Comparison of ENCODE assay signal across 17 cellular contexts in genomic region chr12:68796399-68796798, GRCh38. TPM values are rescaled to one million over a fixed set of nuclear protein-coding genes. Genes with fewer than 3 reads are reported as not detected.
DNase-seq lines count a peak whose midpoint lies in the region; ATAC-seq and TF ChIP-seq lines count a peak whose summit lies in the region.
"Had no signal": no experiment of that assay in that cellular context is flagged by ENCODE, and none has a peak within 500 bp of the region (broad histone marks: within the 10 kb centered on the region; RNA-seq: fewer than 3 reads in every experiment).

No MANE protein-coding gene starts in this region.

- CTCF ChIA-PET in T-cell (lab: Charles Lee), result interaction anchor here in 1 of 2 donors (1.0 kb wide), 1 partner anchor 9 kb away, joined by 4 read pairs; no protein-coding TSS in a partner anchor

- H3K36me3 Mint-ChIP-seq in T-cell, result no peaks in the 10 kb centered on the region
- H3K36me3 Mint-ChIP-seq: CD8-positive, alpha-beta T cell; IgD-negative memory B cell had no signal

- no peaks in the 10 kb centered on the region for H3K9me3 ChIP-seq in right atrium auricular region

- H3K27me3 ChIP-seq in right atrium auricular region, result no peaks in the 10 kb centered on the region
- H3K27me3 ChIP-seq: BLaER1 treated with 17β-estradiol and CSF1 and Interleukin-3, amounts not matched to agents 10 nM and 100 nM had no signal

- H3K4me1 ChIP-seq in right atrium auricular region, result no peaks in the 10 kb centered on the region

- intact Hi-C loops in left cardiac atrium (cut with DNase I), result no loop called here

- H3K4me1 Mint-ChIP-seq in T-cell, result peaks cover 0 to 5% (median 0%) of the 10 kb centered on the region in 3 donors
- H3K4me1 Mint-ChIP-seq: B cell had no signal

- peak; percentile 38 for DNase-seq in right atrium auricular region (ENCODE audit: low spot score)
- no peak for DNase-seq in left cardiac atrium
- peak; percentile 22 for DNase-seq in LHCN-M2 (ENCODE audit: low read depth)
- peak; percentile 42 for DNase-seq in myocyte (ENCODE audit: low read depth)
- no peak for DNase-seq in T-cell
- DNase-seq in HuH-7.5 (ENCODE audit: low spot score), result no peak
- DNase-seq in COR-L47 (lab: John Stamatoyannopoulos, UW), result no peak
- DNase-seq: CD8-positive, alpha-beta T cell; DMS 273 treated with DMSO at 0.1 percent for 48 hours; DMS53; DND-41; EL; H9 had no signal

- H3K9me3 Mint-ChIP-seq in T-cell, result no peaks in the 10 kb centered on the region
- H3K9me3 Mint-ChIP-seq: CD8-positive, alpha-beta T cell; H9; IgD-negative memory B cell had no signal

- no peak for ATAC-seq in left cardiac atrium
- no peak for ATAC-seq in T-cell (replicated peaks in 1 of 4)
- ATAC-seq: CD8-positive, alpha-beta T cell had no signal

- no peak overlapping the region for H3K4me3 ChIP-seq in right atrium auricular region
- H3K4me3 ChIP-seq: BLaER1 treated with 17β-estradiol and CSF1 and Interleukin-3, amounts not matched to agents 10 nM and 100 nM had no signal

- no peak overlapping the region for H3K4me3 Mint-ChIP-seq in T-cell
- H3K4me3 Mint-ChIP-seq: B cell; CD8-positive, alpha-beta T cell; H9; IgD-negative memory B cell had no signal

- H3K36me3 ChIP-seq in right atrium auricular region, result no peaks in the 10 kb centered on the region

- H3K27ac ChIP-seq in right atrium auricular region, result no peak overlapping the region
- H3K27ac ChIP-seq: BLaER1 treated with 17β-estradiol and CSF1 and Interleukin-3, amounts not matched to agents 10 nM and 100 nM; HL-60 had no signal

- POLR2A ChIA-PET in T-cell (lab: Charles Lee), result no interaction called here

- TF ChIP-seq CTCF in right atrium auricular region (IDR thresholded peaks at IDR 0.05), result no peak

- H3K27me3 Mint-ChIP-seq in T-cell, result no peaks in the 10 kb centered on the region
- H3K27me3 Mint-ChIP-seq: B cell, IgD-negative memory B cell had no signal

- no peak overlapping the region for H3K27ac Mint-ChIP-seq in T-cell
- H3K27ac Mint-ChIP-seq: B cell; CD8-positive, alpha-beta T cell; H9; IgD-negative memory B cell had no signal

RNA-seq across cellular contexts. Expression of gene MDM2, which starts 11.6 kb away (rescaled TPM):
- 10 to 100 TPM; 36.0 to 36.6 TPM for total RNA-seq in right atrium auricular region
- 10 to 100 TPM; 42.4 to 59.8 TPM for total RNA-seq in left cardiac atrium
- total RNA-seq in LHCN-M2 (2014; rRNA removed), result 113 and 119 TPM in 2 replicates
- polyA plus RNA-seq in LHCN-M2 (2012), result 30.6 TPM
- 125 and 132 TPM in 2 replicates for total RNA-seq in myocyte
- polyA plus RNA-seq in myocyte (2012), result 43.8 TPM
- 10 to 100 TPM; 75.3 to 96.6 (median 84.4) TPM for total RNA-seq in T-cell

RNA-seq across cellular contexts. Expression of gene SLC35E3, which starts 50.4 kb away (rescaled TPM):
- total RNA-seq in right atrium auricular region (1 to 10 TPM; 2.3 to 3.1 TPM), left cardiac atrium (1 to 10 TPM; 5.2 to 7.1 TPM), LHCN-M2 (2014; rRNA removed) (2.1 and 5.2 TPM in 2 replicates), myocyte (3.0 and 4.2 TPM in 2 replicates), T-cell (10 to 100 TPM in 2 of 5 donors, 1 to 10 TPM in 3; 6.4 to 10.8 (median 9.7) TPM)
- polyA plus RNA-seq in LHCN-M2 (2012), result 6.8 TPM
- polyA plus RNA-seq in myocyte (2012), result 12.9 TPM

Comparison
In these comparisons a context has a peak if more than half of its experiments do, and no peak if none do; other contexts are left out.
1. DNase-seq: peak in right atrium auricular region (single experiment), LHCN-M2 (single experiment) and myocyte (single experiment); none in left cardiac atrium (single experiment), T-cell (0 of 34), HuH-7.5 (single experiment) and COR-L47 (single experiment).